34 cellular contexts compared by ENCODE assay signal in genomic region chr2:53905396-53905795, GRCh38.
"Had no signal": no experiment of that assay in that cellular context is flagged by ENCODE, and none has a peak within 500 bp of the region (broad histone marks: within the 10 kb centered on the region; RNA-seq: fewer than 3 reads in every experiment).

No MANE protein-coding gene starts in this region.

- H3K27me3 ChIP-seq: MG63 had no signal

- H3K4me3 ChIP-seq: MG63 had no signal

- DNase-seq: Karpas-422, Kasumi-1, MG63, MM.1S, MV-4-11, NCI-H1048, NCI-H1092, NCI-H1092 treated with DMSO at 0.1 percent for 48 hours, NCI-H1105, NCI-H1105 treated with DMSO at 0.1 percent for 48 hours, NCI-H1417, NCI-H1417 treated with DMSO at 0.1 percent for 48 hours, NCI-H1436, NCI-H1436 treated with DMSO at 0.1 percent for 48 hours, NCI-H146, NCI-H1694, NCI-H1694 treated with DMSO at 0.1 percent for 48 hours, NCI-H187, NCI-H187 treated with DMSO at 0.1 percent for 48 hours, NCI-H1930, NCI-H2029, NCI-H2029 treated with DMSO at 0.1 percent for 48 hours, NCI-H2081, NCI-H2081 treated with DMSO at 0.1 percent for 48 hours, NCI-H2107, NCI-H2171, NCI-H2171 treated with DMSO at 0.1 percent for 48 hours, NCI-H2227 treated with DMSO at 0.1 percent for 48 hours, NCI-H226, NCI-H345, NCI-H446, NCI-H446 treated with DMSO at 0.1 percent for 48 hours, NCI-H510A, NCI-H510A treated with DMSO at 0.1 percent for 48 hours had no signal

- H3K9me3 ChIP-seq: MG63 had no signal
